ENCODE assay signal across 23 cellular contexts in genomic region chr7:111256391-111256790, GRCh38.
"Had no signal": no experiment of that assay in that cellular context is flagged by ENCODE, and none has a peak within 500 bp of the region (broad histone marks: within the 10 kb centered on the region; RNA-seq: fewer than 3 reads in every experiment).

No MANE protein-coding gene starts in this region.

- H3K27me3 Mint-ChIP-seq: dendritic cell treated with granulocyte-macrophage colony-stimulating factor and Interleukin-4, amounts not matched to agents 40 ng/mL and 50 ng/mL, for 4 days; memory B cell; stimulated activated naive CD8-positive, alpha-beta T cell treated with anti-CD3 and anti-CD28 coated beads, Interleukin-15, amount 100 ng/mL, for 72 hours; type B pancreatic cell had no signal

- H3K4me1 Mint-ChIP-seq: endodermal cell; immature natural killer cell; memory B cell; natural killer cell; stimulated activated naive CD8-positive, alpha-beta T cell treated with anti-CD3 and anti-CD28 coated beads, Interleukin-15, amount 100 ng/mL, for 72 hours had no signal

- H3K4me3 Mint-ChIP-seq: dendritic cell treated with granulocyte-macrophage colony-stimulating factor and Interleukin-4, amounts not matched to agents 40 ng/mL and 50 ng/mL, for 4 days; endodermal cell; immature natural killer cell; memory B cell; natural killer cell; neural crest cell; stimulated activated naive CD8-positive, alpha-beta T cell treated with anti-CD3 and anti-CD28 coated beads, Interleukin-15, amount 100 ng/mL, for 72 hours; type B pancreatic cell had no signal

- H3K36me3 Mint-ChIP-seq: natural killer cell, type B pancreatic cell had no signal

- H3K9me3 Mint-ChIP-seq: memory B cell; neural crest cell; stimulated activated naive CD8-positive, alpha-beta T cell treated with anti-CD3 and anti-CD28 coated beads, Interleukin-15, amount 100 ng/mL, for 72 hours; type B pancreatic cell had no signal

- ATAC-seq: foreskin keratinocyte; heart right ventricle; left ventricle myocardium superior; lower lobe of right lung; natural killer cell; sciatic nerve; stimulated activated naive CD8-positive, alpha-beta T cell treated with anti-CD3 and anti-CD28 coated beads, Interleukin-15, amount 100 ng/mL, for 72 hours had no signal

- DNase-seq: colonic mucosa; effector CD8-positive, alpha-beta T cell; endodermal cell; foreskin keratinocyte; glutamatergic neuron; heart right ventricle; hippocampal formation; immature natural killer cell; left ventricle myocardium superior; lower lobe of right lung; natural killer cell; stimulated activated CD4-positive, alpha-beta T cell treated with anti-CD3 and anti-CD28 coated beads, Interleukin-12 subunit alpha, Interleukin-12 subunit beta, amount 100 ng/mL, for 4 hours; stimulated activated CD4-positive, alpha-beta T cell treated with anti-CD3 and anti-CD28 coated beads, Interleukin-1b, Interleukin-23, amount 100 ng/mL, for 48 hours; stimulated activated CD4-positive, alpha-beta T cell treated with anti-CD3 and anti-CD28 coated beads, Interleukin-4, amount 100 ng/mL, for 1 hour; stimulated activated CD8-positive, alpha-beta memory T cell treated with anti-CD3 and anti-CD28 coated beads, Interleukin-4, amount 100 ng/mL, for 48 hours; stimulated activated naive CD4-positive, alpha-beta T cell; stimulated activated naive CD8-positive, alpha-beta T cell treated with anti-CD3 and anti-CD28 coated beads, Interleukin-15, amount 100 ng/mL, for 72 hours; thyroid gland had no signal

- H3K27ac Mint-ChIP-seq: dendritic cell treated with granulocyte-macrophage colony-stimulating factor and Interleukin-4, amounts not matched to agents 40 ng/mL and 50 ng/mL, for 4 days; endodermal cell; immature natural killer cell; memory B cell; natural killer cell; stimulated activated naive CD8-positive, alpha-beta T cell treated with anti-CD3 and anti-CD28 coated beads, Interleukin-15, amount 100 ng/mL, for 72 hours; type B pancreatic cell had no signal
